In genomic region chr16:11977206-11978041, GRCh38 we compare ENCODE assay signal across 8 cellular contexts. TPM values are rescaled to one million over a fixed set of nuclear protein-coding genes. Genes with fewer than 3 reads are reported as not detected.
DNase-seq lines count a peak whose midpoint lies in the region; ATAC-seq and TF ChIP-seq lines count a peak whose summit lies in the region.

No MANE protein-coding gene starts in this region.

- no peaks in the 10 kb centered on the region for H3K36me3 ChIP-seq in parathyroid adenoma (ENCODE audit: control insufficient read depth, insufficient read depth, low read length)

- H3K36me3 Mint-ChIP-seq in activated CD8-positive, alpha-beta T cell treated with anti-CD3 and anti-CD28 coated beads for 36 hours (ENCODE audit: low read depth) = no peaks in the 10 kb centered on the region

- H3K27ac Mint-ChIP-seq in activated CD8-positive, alpha-beta T cell treated with anti-CD3 and anti-CD28 coated beads for 36 hours = peak overlapping the region; percentile 69

- H3K27me3 Mint-ChIP-seq in activated CD8-positive, alpha-beta T cell treated with anti-CD3 and anti-CD28 coated beads for 36 hours = no peaks in the 10 kb centered on the region

- peak overlapping the region; percentile 83 for H3K4me2 ChIP-seq in parathyroid adenoma (ENCODE audit: low read length)

- CTCF ChIA-PET in activated CD8-positive, alpha-beta T cell treated with anti-CD3 and anti-CD28 coated beads for 36 hours (lab: Charles Lee) = interaction anchor here (0.8 to 1.9 kb wide), 7 partner anchors 9 to 118 kb away, joined by 3 to 8 read pairs (median 4); no protein-coding TSS in a partner anchor

- DNase-seq in stimulated activated CD4-positive, alpha-beta T cell treated with anti-CD3 and anti-CD28 coated beads, Interleukin-15, amount 100 ng/mL, for 24 hours = peak; percentile 9
- DNase-seq in stimulated activated CD4-positive, alpha-beta T cell treated with anti-CD3 and anti-CD28 coated beads, Interleukin-2, amount 100 ng/mL, for 24 hours = no peak
- peak; percentile 4 for DNase-seq in activated CD8-positive, alpha-beta T cell treated with anti-CD3 and anti-CD28 coated beads for 36 hours
- DNase-seq in foreskin keratinocyte (peak; percentile 44 to 59), mucosa of gallbladder (ENCODE audit: low spot score) (no peak)
- no peak for DNase-seq in stimulated activated CD4-positive, alpha-beta T cell treated with anti-CD3 and anti-CD28 coated beads, Interleukin-4, amount 100 ng/mL, for 1 hour

- H3K9me3 Mint-ChIP-seq in activated CD8-positive, alpha-beta T cell treated with anti-CD3 and anti-CD28 coated beads for 36 hours = no peaks in the 10 kb centered on the region

- peaks cover 37% of the 10 kb centered on the region for H3K4me1 Mint-ChIP-seq in activated CD8-positive, alpha-beta T cell treated with anti-CD3 and anti-CD28 coated beads for 36 hours (ENCODE audit: low read depth)

- H3K4me3 Mint-ChIP-seq in activated CD8-positive, alpha-beta T cell treated with anti-CD3 and anti-CD28 coated beads for 36 hours = peak overlapping the region; percentile 95

- peak overlapping the region; percentile 98 for H3K4me3 ChIP-seq in parathyroid adenoma (ENCODE audit: low read depth, low read length)

- H3K4me1 ChIP-seq in foreskin keratinocyte = no peaks in the 10 kb centered on the region
- H3K4me1 ChIP-seq in parathyroid adenoma = peaks cover 6% of the 10 kb centered on the region

- peak overlapping the region; percentile 38 for H3K9ac ChIP-seq in parathyroid adenoma

- peaks cover 54% of the 10 kb centered on the region for H3K79me2 ChIP-seq in parathyroid adenoma

- no peak overlapping the region for H3K27ac ChIP-seq in foreskin keratinocyte
- H3K27ac ChIP-seq in parathyroid adenoma = peak overlapping the region; percentile 48

- no peaks in the 10 kb centered on the region for H3K9me3 ChIP-seq in parathyroid adenoma (ENCODE audit: control insufficient read depth, low read length)

- peak overlapping the region; percentile 55 for H2AFZ ChIP-seq in parathyroid adenoma

- H3K27me3 ChIP-seq in foreskin keratinocyte (no peaks in the 10 kb centered on the region), parathyroid adenoma (ENCODE audit: control insufficient read depth, insufficient read depth, low read length) (no peaks in the 10 kb centered on the region)

- POLR2A ChIA-PET in activated CD8-positive, alpha-beta T cell treated with anti-CD3 and anti-CD28 coated beads for 36 hours (lab: Charles Lee) = interaction anchor here (1.0 to 1.6 kb wide), 7 partner anchors 10 to 234 kb away, joined by 3 to 7 read pairs (median 5); partner anchors contain the start of genes GSPT1, RSL1D1, TNFRSF17 and TXNDC11

- no peak for TF ChIP-seq CTCF in activated CD8-positive, alpha-beta T cell treated with anti-CD3 and anti-CD28 coated beads for 36 hours (IDR thresholded peaks at IDR 0.05)
- no peak for TF ChIP-seq CTCF in foreskin keratinocyte (conservative IDR thresholded peaks at IDR 0.05)
- no peak for TF ChIP-seq CTCF in parathyroid adenoma (IDR thresholded peaks at IDR 0.05)

- no peak for ATAC-seq in activated CD8-positive, alpha-beta T cell treated with anti-CD3 and anti-CD28 coated beads for 36 hours
- peak; percentile 74 for ATAC-seq in foreskin keratinocyte
- no peak for ATAC-seq in GM21447 (IDR thresholded peaks at IDR 0.05; ENCODE audit: unreplicated experiment)

- intact Hi-C loops in activated CD8-positive, alpha-beta T cell treated with anti-CD3 and anti-CD28 coated beads for 36 hours (cut with micrococcal nuclease) = no loop called here

RNA-seq across cellular contexts. Expression of gene SNX29, which starts 0.9 kb away (rescaled TPM):
- total RNA-seq in activated CD8-positive, alpha-beta T cell treated with anti-CD3 and anti-CD28 coated beads for 36 hours = 1 to 10 TPM; 9.2 to 9.5 TPM
- 17.2 and 19.7 TPM in 2 replicates for total RNA-seq in foreskin keratinocyte
- polyA plus RNA-seq in foreskin keratinocyte = 4.4 and 4.6 TPM in 2 replicates
- total RNA-seq in mucosa of gallbladder = 31.6 TPM

RNA-seq across cellular contexts. Expression of gene TNFRSF17, which starts 12.4 kb away (rescaled TPM):
- total RNA-seq in activated CD8-positive, alpha-beta T cell treated with anti-CD3 and anti-CD28 coated beads for 36 hours = not detected
- not detected in 2 replicates for total RNA-seq in foreskin keratinocyte
- polyA plus RNA-seq in foreskin keratinocyte = not detected in 2 replicates
- 0.46 TPM for total RNA-seq in mucosa of gallbladder

RNA-seq across cellular contexts. Expression of gene NPIPB2, which starts 35.6 kb away (rescaled TPM):
- 10 to 100 TPM in 1 of 2 experiments, 1 to 10 TPM in 1; 4.9 to 11.0 TPM for total RNA-seq in activated CD8-positive, alpha-beta T cell treated with anti-CD3 and anti-CD28 coated beads for 36 hours
- total RNA-seq in foreskin keratinocyte (1.8 and 2.0 TPM in 2 replicates), mucosa of gallbladder (5.5 TPM)
- polyA plus RNA-seq in foreskin keratinocyte = 0.85 and 1.3 TPM in 2 replicates

Comparison
In these comparisons a context has a peak if more than half of its experiments do, and no peak if none do; other contexts are left out.
1. DNase-seq: peak in stimulated activated CD4-positive, alpha-beta T cell treated with anti-CD3 and anti-CD28 coated beads, Interleukin-15, amount 100 ng/mL, for 24 hours (single experiment), activated CD8-positive, alpha-beta T cell treated with anti-CD3 and anti-CD28 coated beads for 36 hours (single experiment) and foreskin keratinocyte (2 of 2); none in stimulated activated CD4-positive, alpha-beta T cell treated with anti-CD3 and anti-CD28 coated beads, Interleukin-2, amount 100 ng/mL, for 24 hours (0 of 2), stimulated activated CD4-positive, alpha-beta T cell treated with anti-CD3 and anti-CD28 coated beads, Interleukin-4, amount 100 ng/mL, for 1 hour (single experiment) and mucosa of gallbladder (single experiment).